In genomic region chr5:74631088-74631960, GRCh38 we compare ENCODE assay signal across 1 cellular context.
TF ChIP-seq lines count a peak whose summit lies in the region.

No MANE protein-coding gene starts in this region.

TF ChIP-seq in GM23338, 12 proteins besides CTCF, POLR2A, EP300 and RAD21 (continued from another document):
- TF ChIP-seq ZNF462 (CRISPR knock-in tag; IDR thresholded peaks at IDR 0.05) (no peak), JUNB (IDR thresholded peaks at IDR 0.05; ENCODE audit: unreplicated experiment) (no peak), EZH2phosphoT487 (IDR thresholded peaks at IDR 0.05; ENCODE audit: unreplicated experiment) (no peak), CREB1 (CRISPR knock-in tag; IDR thresholded peaks at IDR 0.05; ENCODE audit: low read depth) (no peak)
